In the genomic region with DNA sequence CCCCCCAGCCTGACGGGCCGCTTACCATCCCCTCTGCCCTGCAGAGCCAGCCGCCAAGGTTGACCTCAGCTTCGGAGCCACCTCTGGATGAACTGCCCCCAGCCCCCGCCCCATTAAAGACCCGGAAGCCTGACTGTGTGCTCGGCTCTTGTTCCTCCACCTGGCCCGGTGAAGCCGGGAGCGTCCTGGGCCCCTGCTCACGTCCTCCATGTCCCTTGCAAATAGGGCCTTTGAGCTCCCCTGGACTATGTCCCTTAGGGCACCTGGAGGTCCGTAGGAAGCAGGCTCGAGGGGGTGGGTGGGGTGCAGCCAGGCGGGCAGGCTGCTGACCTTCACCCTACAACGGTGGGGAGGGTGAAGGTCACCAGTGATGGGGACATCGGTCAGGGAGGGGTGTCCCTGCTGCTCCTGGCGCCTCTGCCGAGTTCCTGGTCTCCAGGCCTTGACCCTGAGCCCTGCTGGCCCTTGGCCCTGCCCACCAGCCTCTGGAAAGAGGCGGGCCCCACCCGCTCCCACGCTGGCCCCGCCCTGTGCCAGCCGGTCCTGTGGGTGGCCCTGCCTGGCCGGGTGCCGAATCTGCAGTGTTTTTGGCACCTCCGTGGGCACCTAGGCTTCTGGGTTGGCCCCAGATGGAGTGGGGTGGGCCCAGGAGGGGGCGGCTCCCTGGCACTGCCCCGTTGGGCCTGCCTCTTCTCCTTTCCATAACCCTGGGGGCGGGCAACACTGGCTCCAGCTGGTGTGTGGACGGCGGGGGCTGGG, we compare ENCODE assay signal across 1 cellular context.
A peak's percentile ranks its signal among the peaks of the same experiment; 100 is the strongest.
TF ChIP-seq lines count a peak whose summit lies in the region.

No MANE protein-coding gene starts in this region.

TF ChIP-seq in HepG2, 621 proteins besides CTCF, POLR2A, EP300 and RAD21 (continued from another document and continues in another):
- TF ChIP-seq HMGXB3 (CRISPR knock-in tag; IDR thresholded peaks at IDR 0.05; ENCODE audit: borderline replicate concordance) (0 out of 2 replicates have a peak, but pooled peaks have one; percentile 39), ZFP90 (CRISPR knock-in tag; IDR thresholded peaks at IDR 0.05; ENCODE audit: borderline replicate concordance) (0 out of 2 replicates have a peak, but pooled peaks have one; percentile 21), ZSCAN31 (CRISPR knock-in tag; IDR thresholded peaks at IDR 0.05; ENCODE audit: low read depth) (peak; percentile 83; the same call in 1 of the 2 replicates), SSRP1 (CRISPR knock-in tag; IDR thresholded peaks at IDR 0.05) (peak; percentile 80), ZNF205 (CRISPR knock-in tag; IDR thresholded peaks at IDR 0.05) (peak; percentile 70), ISL2 (CRISPR knock-in tag; IDR thresholded peaks at IDR 0.05) (peak; percentile 55; the same call in 1 of the 2 replicates), ATF7-NPFF (CRISPR knock-in tag; IDR thresholded peaks at IDR 0.05; ENCODE audit: low read depth) (0 out of 2 replicates have a peak, but pooled peaks have one; percentile 48), ZNF879 (CRISPR knock-in tag; IDR thresholded peaks at IDR 0.05) (0 out of 2 replicates have a peak, but pooled peaks have one; percentile 26), RFX1 (IDR thresholded peaks at IDR 0.05) (no peak), MAF1 (CRISPR knock-in tag; IDR thresholded peaks at IDR 0.05; ENCODE audit: borderline replicate concordance) (0 out of 2 replicates have a peak, but pooled peaks have one; percentile 15), HOXA3 (CRISPR knock-in tag; IDR thresholded peaks at IDR 0.05) (peak; percentile 87), ZNF143 (CRISPR knock-in tag; IDR thresholded peaks at IDR 0.05) (no peak; the same call in 1 of the 2 replicates), ZNF776 (CRISPR knock-in tag; IDR thresholded peaks at IDR 0.05) (no peak; the same call in 1 of the 2 replicates), ZFAT (CRISPR knock-in tag; conservative IDR thresholded peaks at IDR 0.05) (no peak), ZBTB7B (CRISPR knock-in tag; IDR thresholded peaks at IDR 0.05) (peak; percentile 90), KLF9 (CRISPR knock-in tag; IDR thresholded peaks at IDR 0.05; ENCODE audit: low read depth) (no peak), ZBTB8A (CRISPR knock-in tag; IDR thresholded peaks at IDR 0.05; ENCODE audit: borderline replicate concordance, low read depth) (no peak), ZNF530 (CRISPR knock-in tag; IDR thresholded peaks at IDR 0.05; ENCODE audit: low read depth) (no peak), CHD2 (IDR thresholded peaks at IDR 0.05; ENCODE audit: low read depth, low read length) (no peak), RARA (CRISPR knock-in tag; IDR thresholded peaks at IDR 0.05) (peak; percentile 99), NR2F2 (IDR thresholded peaks at IDR 0.05; ENCODE audit: borderline replicate concordance, low read depth) (peak; percentile 96), GMEB1 (CRISPR knock-in tag; IDR thresholded peaks at IDR 0.05; ENCODE audit: borderline replicate concordance) (peak; percentile 70; the same call in 1 of the 2 replicates), ZFP82 (CRISPR knock-in tag; IDR thresholded peaks at IDR 0.05; ENCODE audit: borderline replicate concordance) (no peak; the same call in 1 of the 2 replicates), NR2C2 (CRISPR knock-in tag; IDR thresholded peaks at IDR 0.05; ENCODE audit: borderline replicate concordance) (peak; percentile 97), SCMH1 (CRISPR knock-in tag; IDR thresholded peaks at IDR 0.05; ENCODE audit: borderline replicate concordance) (no peak), ZNF558 (CRISPR knock-in tag; IDR thresholded peaks at IDR 0.05; ENCODE audit: borderline replicate concordance) (no peak), ZNF577 (CRISPR knock-in tag; IDR thresholded peaks at IDR 0.05; ENCODE audit: borderline replicate concordance, low read depth) (no peak), ZNF331 (CRISPR knock-in tag; IDR thresholded peaks at IDR 0.05) (peak; percentile 87), ZNF569 (CRISPR knock-in tag; IDR thresholded peaks at IDR 0.05; ENCODE audit: borderline replicate concordance) (no peak), TBX2 (CRISPR knock-in tag; IDR thresholded peaks at IDR 0.05; ENCODE audit: borderline replicate concordance) (peak; percentile 97), KDM5B (CRISPR knock-in tag; IDR thresholded peaks at IDR 0.05; ENCODE audit: borderline replicate concordance) (no peak; the same call in 1 of the 2 replicates), RXRB (CRISPR knock-in tag; IDR thresholded peaks at IDR 0.05; ENCODE audit: borderline replicate concordance) (peak; percentile 99), ZNF274 (CRISPR knock-in tag; IDR thresholded peaks at IDR 0.05) (no peak), TEAD3 (CRISPR knock-in tag; optimal IDR thresholded peaks at IDR 0.05; ENCODE audit: borderline replicate concordance) (peak; percentile 78), ZFP1 (CRISPR knock-in tag; IDR thresholded peaks at IDR 0.05) (0 out of 2 replicates have a peak, but pooled peaks have one; percentile 39), ZNF547 (CRISPR knock-in tag; IDR thresholded peaks at IDR 0.05) (no peak), KAT8 (CRISPR knock-in tag; IDR thresholded peaks at IDR 0.05) (no peak), MTA1 (CRISPR knock-in tag; IDR thresholded peaks at IDR 0.05; ENCODE audit: borderline replicate concordance) (peak; percentile 83), NCOR1 (IDR thresholded peaks at IDR 0.05; ENCODE audit: borderline replicate concordance, low read length) (peak; percentile 92), ZNF598 (CRISPR knock-in tag; IDR thresholded peaks at IDR 0.05; ENCODE audit: borderline replicate concordance) (no peak), FOXJ3 (CRISPR knock-in tag; IDR thresholded peaks at IDR 0.05; ENCODE audit: borderline replicate concordance) (peak; percentile 62; the same call in 1 of the 2 replicates), LBX2 (CRISPR knock-in tag; IDR thresholded peaks at IDR 0.05; ENCODE audit: borderline replicate concordance) (no peak; the same call in 1 of the 2 replicates), BCL6 (CRISPR knock-in tag; IDR thresholded peaks at IDR 0.05) (peak; percentile 94), ZNF354B (CRISPR knock-in tag; IDR thresholded peaks at IDR 0.05) (no peak)
- TF ChIP-seq, protein P1, sequence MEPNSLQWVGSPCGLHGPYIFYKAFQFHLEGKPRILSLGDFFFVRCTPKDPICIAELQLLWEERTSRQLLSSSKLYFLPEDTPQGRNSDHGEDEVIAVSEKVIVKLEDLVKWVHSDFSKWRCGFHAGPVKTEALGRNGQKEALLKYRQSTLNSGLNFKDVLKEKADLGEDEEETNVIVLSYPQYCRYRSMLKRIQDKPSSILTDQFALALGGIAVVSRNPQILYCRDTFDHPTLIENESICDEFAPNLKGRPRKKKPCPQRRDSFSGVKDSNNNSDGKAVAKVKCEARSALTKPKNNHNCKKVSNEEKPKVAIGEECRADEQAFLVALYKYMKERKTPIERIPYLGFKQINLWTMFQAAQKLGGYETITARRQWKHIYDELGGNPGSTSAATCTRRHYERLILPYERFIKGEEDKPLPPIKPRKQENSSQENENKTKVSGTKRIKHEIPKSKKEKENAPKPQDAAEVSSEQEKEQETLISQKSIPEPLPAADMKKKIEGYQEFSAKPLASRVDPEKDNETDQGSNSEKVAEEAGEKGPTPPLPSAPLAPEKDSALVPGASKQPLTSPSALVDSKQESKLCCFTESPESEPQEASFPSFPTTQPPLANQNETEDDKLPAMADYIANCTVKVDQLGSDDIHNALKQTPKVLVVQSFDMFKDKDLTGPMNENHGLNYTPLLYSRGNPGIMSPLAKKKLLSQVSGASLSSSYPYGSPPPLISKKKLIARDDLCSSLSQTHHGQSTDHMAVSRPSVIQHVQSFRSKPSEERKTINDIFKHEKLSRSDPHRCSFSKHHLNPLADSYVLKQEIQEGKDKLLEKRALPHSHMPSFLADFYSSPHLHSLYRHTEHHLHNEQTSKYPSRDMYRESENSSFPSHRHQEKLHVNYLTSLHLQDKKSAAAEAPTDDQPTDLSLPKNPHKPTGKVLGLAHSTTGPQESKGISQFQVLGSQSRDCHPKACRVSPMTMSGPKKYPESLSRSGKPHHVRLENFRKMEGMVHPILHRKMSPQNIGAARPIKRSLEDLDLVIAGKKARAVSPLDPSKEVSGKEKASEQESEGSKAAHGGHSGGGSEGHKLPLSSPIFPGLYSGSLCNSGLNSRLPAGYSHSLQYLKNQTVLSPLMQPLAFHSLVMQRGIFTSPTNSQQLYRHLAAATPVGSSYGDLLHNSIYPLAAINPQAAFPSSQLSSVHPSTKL (CRISPR knock-in tag; IDR thresholded peaks at IDR 0.05), result peak; percentile 80
- TF ChIP-seq, protein P2, sequence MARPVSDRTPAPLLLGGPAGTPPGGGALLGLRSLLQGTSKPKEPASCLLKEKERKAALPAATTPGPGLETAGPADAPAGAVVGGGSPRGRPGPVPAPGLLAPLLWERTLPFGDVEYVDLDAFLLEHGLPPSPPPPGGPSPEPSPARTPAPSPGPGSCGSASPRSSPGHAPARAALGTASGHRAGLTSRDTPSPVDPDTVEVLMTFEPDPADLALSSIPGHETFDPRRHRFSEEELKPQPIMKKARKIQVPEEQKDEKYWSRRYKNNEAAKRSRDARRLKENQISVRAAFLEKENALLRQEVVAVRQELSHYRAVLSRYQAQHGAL (CRISPR knock-in tag; IDR thresholded peaks at IDR 0.05; ENCODE audit: not compliant biosample characterization), result no peak
- TF ChIP-seq, protein P3, sequence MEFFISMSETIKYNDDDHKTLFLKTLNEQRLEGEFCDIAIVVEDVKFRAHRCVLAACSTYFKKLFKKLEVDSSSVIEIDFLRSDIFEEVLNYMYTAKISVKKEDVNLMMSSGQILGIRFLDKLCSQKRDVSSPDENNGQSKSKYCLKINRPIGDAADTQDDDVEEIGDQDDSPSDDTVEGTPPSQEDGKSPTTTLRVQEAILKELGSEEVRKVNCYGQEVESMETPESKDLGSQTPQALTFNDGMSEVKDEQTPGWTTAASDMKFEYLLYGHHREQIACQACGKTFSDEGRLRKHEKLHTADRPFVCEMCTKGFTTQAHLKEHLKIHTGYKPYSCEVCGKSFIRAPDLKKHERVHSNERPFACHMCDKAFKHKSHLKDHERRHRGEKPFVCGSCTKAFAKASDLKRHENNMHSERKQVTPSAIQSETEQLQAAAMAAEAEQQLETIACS (CRISPR knock-in tag; IDR thresholded peaks at IDR 0.05), result 0 out of 2 replicates have a peak, but pooled peaks have one; percentile 23
- TF ChIP-seq, protein P4, sequence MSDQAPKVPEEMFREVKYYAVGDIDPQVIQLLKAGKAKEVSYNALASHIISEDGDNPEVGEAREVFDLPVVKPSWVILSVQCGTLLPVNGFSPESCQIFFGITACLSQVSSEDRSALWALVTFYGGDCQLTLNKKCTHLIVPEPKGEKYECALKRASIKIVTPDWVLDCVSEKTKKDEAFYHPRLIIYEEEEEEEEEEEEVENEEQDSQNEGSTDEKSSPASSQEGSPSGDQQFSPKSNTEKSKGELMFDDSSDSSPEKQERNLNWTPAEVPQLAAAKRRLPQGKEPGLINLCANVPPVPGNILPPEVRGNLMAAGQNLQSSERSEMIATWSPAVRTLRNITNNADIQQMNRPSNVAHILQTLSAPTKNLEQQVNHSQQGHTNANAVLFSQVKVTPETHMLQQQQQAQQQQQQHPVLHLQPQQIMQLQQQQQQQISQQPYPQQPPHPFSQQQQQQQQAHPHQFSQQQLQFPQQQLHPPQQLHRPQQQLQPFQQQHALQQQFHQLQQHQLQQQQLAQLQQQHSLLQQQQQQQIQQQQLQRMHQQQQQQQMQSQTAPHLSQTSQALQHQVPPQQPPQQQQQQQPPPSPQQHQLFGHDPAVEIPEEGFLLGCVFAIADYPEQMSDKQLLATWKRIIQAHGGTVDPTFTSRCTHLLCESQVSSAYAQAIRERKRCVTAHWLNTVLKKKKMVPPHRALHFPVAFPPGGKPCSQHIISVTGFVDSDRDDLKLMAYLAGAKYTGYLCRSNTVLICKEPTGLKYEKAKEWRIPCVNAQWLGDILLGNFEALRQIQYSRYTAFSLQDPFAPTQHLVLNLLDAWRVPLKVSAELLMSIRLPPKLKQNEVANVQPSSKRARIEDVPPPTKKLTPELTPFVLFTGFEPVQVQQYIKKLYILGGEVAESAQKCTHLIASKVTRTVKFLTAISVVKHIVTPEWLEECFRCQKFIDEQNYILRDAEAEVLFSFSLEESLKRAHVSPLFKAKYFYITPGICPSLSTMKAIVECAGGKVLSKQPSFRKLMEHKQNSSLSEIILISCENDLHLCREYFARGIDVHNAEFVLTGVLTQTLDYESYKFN (CRISPR knock-in tag; conservative IDR thresholded peaks at IDR 0.05), result peak; percentile 99
